In genomic region chr16:50879873-50880695, GRCh38 we compare ENCODE assay signal across 14 cellular contexts.
DNase-seq lines count a peak whose midpoint lies in the region; ATAC-seq and TF ChIP-seq lines count a peak whose summit lies in the region.
"Had no signal": no experiment of that assay in that cellular context is flagged by ENCODE, and none has a peak within 500 bp of the region (broad histone marks: within the 10 kb centered on the region; RNA-seq: fewer than 3 reads in every experiment).

No MANE protein-coding gene starts in this region.

- peak; percentile 16 for DNase-seq in activated CD8-positive, alpha-beta T cell treated with anti-CD3 and anti-CD28 coated beads, Interleukin-2, amount 10 ng/mL, durations not matched to agents 7 days and 5 days
- no peak for DNase-seq in activated CD8-positive, alpha-beta T cell treated with anti-CD3 and anti-CD28 coated beads for 36 hours
- DNase-seq in NCI-H82 treated with DMSO at 0.1 percent for 48 hours (lab: John Stamatoyannopoulos, UW; ENCODE audit: unreplicated experiment) (peak; percentile 60), substantia nigra (lab: John Stamatoyannopoulos, UW) (peak in 22 of 49 donors; percentile 9 to 70 (median 34)), COLO829 (ENCODE audit: low spot score) (no peak), Right ventricle myocardium superior (no peak)
- no peak for DNase-seq in activated CD4-positive, alpha-beta T cell treated with anti-CD3 and anti-CD28 coated beads for 48 hours
- DNase-seq: heart right ventricle; IMR-90; stimulated activated CD4-positive, alpha-beta T cell treated with anti-CD3 and anti-CD28 coated beads, Interleukin-4, amount 100 ng/mL, for 24 hours; thyroid gland had no signal

- CTCF ChIA-PET in activated CD8-positive, alpha-beta T cell treated with anti-CD3 and anti-CD28 coated beads, Interleukin-2, amount 10 ng/mL, durations not matched to agents 7 days and 5 days (lab: Charles Lee): interaction anchor here (2.0 kb wide), 1 partner anchor 74 kb away, joined by 5 read pairs; no protein-coding TSS in a partner anchor
- CTCF ChIA-PET in activated CD8-positive, alpha-beta T cell treated with anti-CD3 and anti-CD28 coated beads for 36 hours (lab: Charles Lee): no interaction called here

- H3K9ac ChIP-seq in iPS-15b (ENCODE audit: low read depth, low read length): no peak overlapping the region

- no peak for ATAC-seq in activated CD8-positive, alpha-beta T cell treated with anti-CD3 and anti-CD28 coated beads, Interleukin-2, amount 10 ng/mL, durations not matched to agents 7 days and 5 days
- no peak for ATAC-seq in activated CD8-positive, alpha-beta T cell treated with anti-CD3 and anti-CD28 coated beads for 36 hours
- ATAC-seq in Right ventricle myocardium superior (ENCODE audit: poor library complexity): no peak

- peaks cover 3% of the 10 kb centered on the region for H3K27me3 ChIP-seq in iPS-15b (ENCODE audit: control insufficient read depth, insufficient read depth, low read length)
- H3K27me3 ChIP-seq: thyroid gland had no signal

- H3K9me3 Mint-ChIP-seq in activated CD8-positive, alpha-beta T cell treated with anti-CD3 and anti-CD28 coated beads, Interleukin-2, amount 10 ng/mL, durations not matched to agents 7 days and 5 days (ENCODE audit: insufficient read depth): no peaks in the 10 kb centered on the region
- H3K9me3 Mint-ChIP-seq in activated CD8-positive, alpha-beta T cell treated with anti-CD3 and anti-CD28 coated beads for 36 hours: no peaks in the 10 kb centered on the region
- H3K9me3 Mint-ChIP-seq: activated T-helper 1 cell treated with anti-CD3 and anti-CD28 coated beads, Interleukin-12 subunit alpha, Interleukin-12 subunit beta, Interleukin-2, Interleukin-4 antibody, amounts not matched to agents 30 ng/mL and 10 ng/mL and 1 ng/mL, durations not matched to agents 14 hours and 24 hours and 36 hours had no signal

- peaks cover 5% of the 10 kb centered on the region for H3K27me3 Mint-ChIP-seq in activated CD8-positive, alpha-beta T cell treated with anti-CD3 and anti-CD28 coated beads, Interleukin-2, amount 10 ng/mL, durations not matched to agents 7 days and 5 days (ENCODE audit: low read depth)
- peaks cover 14% of the 10 kb centered on the region for H3K27me3 Mint-ChIP-seq in activated CD8-positive, alpha-beta T cell treated with anti-CD3 and anti-CD28 coated beads for 36 hours

- no peaks in the 10 kb centered on the region for H3K36me3 ChIP-seq in iPS-15b (ENCODE audit: control insufficient read depth, insufficient read depth, low read length)
- H3K36me3 ChIP-seq: heart right ventricle, neutrophil, thyroid gland had no signal

- no peaks in the 10 kb centered on the region for H3K9me3 ChIP-seq in iPS-15b (ENCODE audit: control insufficient read depth, insufficient read depth, low read length)
- H3K9me3 ChIP-seq: neutrophil, thyroid gland had no signal

- H3K36me3 Mint-ChIP-seq in activated CD8-positive, alpha-beta T cell treated with anti-CD3 and anti-CD28 coated beads, Interleukin-2, amount 10 ng/mL, durations not matched to agents 7 days and 5 days (ENCODE audit: low read depth): no peaks in the 10 kb centered on the region
- no peaks in the 10 kb centered on the region for H3K36me3 Mint-ChIP-seq in activated CD8-positive, alpha-beta T cell treated with anti-CD3 and anti-CD28 coated beads for 36 hours (ENCODE audit: low read depth)

- H3K4me3 ChIP-seq in iPS-15b (ENCODE audit: low read depth, low read length): peak overlapping the region; percentile 48
- H3K4me3 ChIP-seq: heart right ventricle, thyroid gland had no signal

- TF ChIP-seq CTCF in activated CD8-positive, alpha-beta T cell treated with anti-CD3 and anti-CD28 coated beads for 36 hours (IDR thresholded peaks at IDR 0.05): no peak

- intact Hi-C loops in activated CD8-positive, alpha-beta T cell treated with anti-CD3 and anti-CD28 coated beads for 36 hours (cut with micrococcal nuclease): no loop called here
- intact Hi-C loops in Right ventricle myocardium superior (cut with DNase I): no loop called here

- POLR2A ChIA-PET in activated CD8-positive, alpha-beta T cell treated with anti-CD3 and anti-CD28 coated beads, Interleukin-2, amount 10 ng/mL, durations not matched to agents 7 days and 5 days (lab: Charles Lee): no interaction called here
- POLR2A ChIA-PET in activated CD8-positive, alpha-beta T cell treated with anti-CD3 and anti-CD28 coated beads for 36 hours (lab: Charles Lee): no interaction called here

- H3K4me1 ChIP-seq in iPS-15b (ENCODE audit: control insufficient read depth, insufficient read depth, low read length): no peaks in the 10 kb centered on the region
- H3K4me1 ChIP-seq: heart right ventricle, thyroid gland had no signal

- no peak overlapping the region for H3K27ac Mint-ChIP-seq in activated CD8-positive, alpha-beta T cell treated with anti-CD3 and anti-CD28 coated beads, Interleukin-2, amount 10 ng/mL, durations not matched to agents 7 days and 5 days
- no peak overlapping the region for H3K27ac Mint-ChIP-seq in activated CD8-positive, alpha-beta T cell treated with anti-CD3 and anti-CD28 coated beads for 36 hours
- H3K27ac Mint-ChIP-seq: activated T-helper 1 cell treated with anti-CD3 and anti-CD28 coated beads, Interleukin-12 subunit alpha, Interleukin-12 subunit beta, Interleukin-2, Interleukin-4 antibody, amounts not matched to agents 30 ng/mL and 10 ng/mL and 1 ng/mL, durations not matched to agents 14 hours and 24 hours and 36 hours had no signal

- H3K4me3 Mint-ChIP-seq in activated CD8-positive, alpha-beta T cell treated with anti-CD3 and anti-CD28 coated beads, Interleukin-2, amount 10 ng/mL, durations not matched to agents 7 days and 5 days: no peak overlapping the region
- H3K4me3 Mint-ChIP-seq in activated CD8-positive, alpha-beta T cell treated with anti-CD3 and anti-CD28 coated beads for 36 hours: no peak overlapping the region
- H3K4me3 Mint-ChIP-seq: activated T-helper 1 cell treated with anti-CD3 and anti-CD28 coated beads, Interleukin-12 subunit alpha, Interleukin-12 subunit beta, Interleukin-2, Interleukin-4 antibody, amounts not matched to agents 30 ng/mL and 10 ng/mL and 1 ng/mL, durations not matched to agents 14 hours and 24 hours and 36 hours had no signal

- H3K27ac ChIP-seq in substantia nigra (ENCODE audit: low read depth, low read length, poor library complexity, severe bottlenecking): peak overlapping the region; percentile 53
- H3K27ac ChIP-seq: heart right ventricle, neutrophil, thyroid gland had no signal

- no peaks in the 10 kb centered on the region for H3K4me1 Mint-ChIP-seq in activated CD8-positive, alpha-beta T cell treated with anti-CD3 and anti-CD28 coated beads, Interleukin-2, amount 10 ng/mL, durations not matched to agents 7 days and 5 days (ENCODE audit: low read depth)
- no peaks in the 10 kb centered on the region for H3K4me1 Mint-ChIP-seq in activated CD8-positive, alpha-beta T cell treated with anti-CD3 and anti-CD28 coated beads for 36 hours (ENCODE audit: low read depth)

Comparison
In these comparisons a context has a peak if more than half of its experiments do, and no peak if none do; other contexts are left out.
1. DNase-seq: peak in activated CD8-positive, alpha-beta T cell treated with anti-CD3 and anti-CD28 coated beads, Interleukin-2, amount 10 ng/mL, durations not matched to agents 7 days and 5 days (single experiment) and NCI-H82 treated with DMSO at 0.1 percent for 48 hours (single experiment); none in activated CD8-positive, alpha-beta T cell treated with anti-CD3 and anti-CD28 coated beads for 36 hours (single experiment), activated CD4-positive, alpha-beta T cell treated with anti-CD3 and anti-CD28 coated beads for 48 hours (single experiment), COLO829 (single experiment) and Right ventricle myocardium superior (single experiment).